Comparison of ENCODE assay signal across 1 cellular context in genomic region chr19:54151362-54152035, GRCh38.
TF ChIP-seq lines count a peak whose summit lies in the region.

No MANE protein-coding gene starts in this region.

TF ChIP-seq in HCT116, 20 proteins besides CTCF, POLR2A, EP300 and RAD21:
- TF ChIP-seq JUND (IDR thresholded peaks at IDR 0.05) (no peak), ELF1 (IDR thresholded peaks at IDR 0.05; ENCODE audit: borderline replicate concordance, low read depth) (no peak), ZBTB33 (IDR thresholded peaks at IDR 0.05; ENCODE audit: extremely low read depth, insufficient replicate concordance, low read length) (no peak), CBX3 (IDR thresholded peaks at IDR 0.05; ENCODE audit: low read depth) (no peak), POLR2AphosphoS5 (IDR thresholded peaks at IDR 0.05; ENCODE audit: low read depth, low read length) (peak; percentile 22; the same call in 1 of the 2 replicates)
TF ChIP-seq in HCT116: peak in this region for 1.
